In genomic region chr14:101808020-101808641, GRCh38 we compare ENCODE assay signal across 8 cellular contexts. TPM values are rescaled to one million over a fixed set of nuclear protein-coding genes. Genes with fewer than 3 reads are reported as not detected.
DNase-seq lines count a peak whose midpoint lies in the region; TF ChIP-seq lines count a peak whose summit lies in the region.

No MANE protein-coding gene starts in this region.

- H3K9me3 ChIP-seq in tibial nerve, result no peaks in the 10 kb centered on the region

- no peaks in the 10 kb centered on the region for H3K27me3 ChIP-seq in tibial nerve

- peak overlapping the region in 3 of 4 donors; percentile 98 to 100 (median 99) for H3K27ac ChIP-seq in tibial nerve

- 42 to 45% methylated on average over 11 of the region's 11 CpGs for WGBS in tibial nerve, 2 donors

- peak overlapping the region; percentile 43 for H3K27ac Mint-ChIP-seq in activated naive CD4-positive, alpha-beta T cell treated with anti-CD3 and anti-CD28 coated beads for 36 hours

- TF ChIP-seq CTCF in fibroblast of mammary gland (conservative IDR thresholded peaks at IDR 0.05; ENCODE audit: control insufficient read depth, insufficient read depth, low read depth, low read length), result peak; percentile 14
- TF ChIP-seq CTCF in tibial nerve (IDR thresholded peaks at IDR 0.05), result no peak

- peak overlapping the region; percentile 13 for H3K4me3 Mint-ChIP-seq in activated naive CD4-positive, alpha-beta T cell treated with anti-CD3 and anti-CD28 coated beads for 36 hours

- H3K4me1 Mint-ChIP-seq in activated naive CD4-positive, alpha-beta T cell treated with anti-CD3 and anti-CD28 coated beads for 36 hours (ENCODE audit: low read depth), result peaks cover 24% of the 10 kb centered on the region

- H3K4me1 ChIP-seq in tibial nerve, result peaks cover 0 to 40% (median 15%) of the 10 kb centered on the region in 4 donors

- intact Hi-C loops in activated naive CD4-positive, alpha-beta T cell treated with anti-CD3 and anti-CD28 coated beads for 36 hours (cut with micrococcal nuclease), result no loop called here

- peaks cover 15% of the 10 kb centered on the region for H3K36me3 Mint-ChIP-seq in activated naive CD4-positive, alpha-beta T cell treated with anti-CD3 and anti-CD28 coated beads for 36 hours (ENCODE audit: low read depth)

- CTCF ChIA-PET in activated naive CD4-positive, alpha-beta T cell treated with anti-CD3 and anti-CD28 coated beads for 36 hours (lab: Charles Lee), result interaction anchor here (1.0 to 3.1 kb wide), 2 partner anchors 22 to 37 kb away, joined by 3 to 13 read pairs; no protein-coding TSS in a partner anchor

- H3K4me3 ChIP-seq in fibroblast of mammary gland (ENCODE audit: control insufficient read depth, low read depth, low read length), result no peak overlapping the region
- H3K4me3 ChIP-seq in tibial nerve, result no peak overlapping the region

- H3K36me3 ChIP-seq in tibial nerve, result peaks cover 0 to 3% (median 0%) of the 10 kb centered on the region in 3 donors

- H3K27me3 Mint-ChIP-seq in activated naive CD4-positive, alpha-beta T cell treated with anti-CD3 and anti-CD28 coated beads for 36 hours (ENCODE audit: low read depth), result no peaks in the 10 kb centered on the region

- no peaks in the 10 kb centered on the region for H3K9me3 Mint-ChIP-seq in activated naive CD4-positive, alpha-beta T cell treated with anti-CD3 and anti-CD28 coated beads for 36 hours

- TF ChIP-seq POLR2A in tibial nerve (IDR thresholded peaks at IDR 0.05), result no peak

- no peak for TF ChIP-seq EP300 in tibial nerve (IDR thresholded peaks at IDR 0.05)

- no peak for DNase-seq in activated naive CD4-positive, alpha-beta T cell treated with anti-CD3 and anti-CD28 coated beads for 36 hours
- DNase-seq in activated naive CD4-positive, alpha-beta T cell (lab: John Stamatoyannopoulos, UW), result no peak
- DNase-seq in RPMI7951 (ENCODE audit: low read depth), result peak; percentile 23
- DNase-seq in fibroblast of mammary gland (ENCODE audit: low read depth), result peak; percentile 52
- DNase-seq in tibial nerve (ENCODE audit: low spot score in 2 of 2), result no peak
- no peak for DNase-seq in C1 segment of cervical spinal cord (lab: John Stamatoyannopoulos, UW)
- no peak for DNase-seq in NCI-H446 (lab: John Stamatoyannopoulos, UW)
- DNase-seq in CD1c-positive myeloid dendritic cell (ENCODE audit: extremely low spot score), result no peak

RNA-seq across cellular contexts. Expression of gene PPP2R5C, which starts 46.6 kb away (rescaled TPM):
- 100 to 1,000 TPM; 280 to 294 TPM for total RNA-seq in activated naive CD4-positive, alpha-beta T cell treated with anti-CD3 and anti-CD28 coated beads for 36 hours
- 97.2 and 113 TPM in 2 replicates for total RNA-seq in RPMI7951 (2014; rRNA removed; shearing (Covaris generic))
- total RNA-seq in tibial nerve, result 100 to 1,000 TPM in 1 of 4 donors, 10 to 100 TPM in 3; 63.3 to 113 (median 75.9) TPM

Comparison
In these comparisons a context has a peak if more than half of its experiments do, and no peak if none do; other contexts are left out.
1. DNase-seq: peak in RPMI7951 (single experiment) and fibroblast of mammary gland (single experiment); none in activated naive CD4-positive, alpha-beta T cell treated with anti-CD3 and anti-CD28 coated beads for 36 hours (single experiment), activated naive CD4-positive, alpha-beta T cell (0 of 4), tibial nerve (0 of 2), C1 segment of cervical spinal cord (0 of 14), NCI-H446 (0 of 2) and CD1c-positive myeloid dendritic cell (single experiment).